23 cellular contexts compared by ENCODE assay signal in genomic region chr7:85229544-85229943, GRCh38. TPM values are rescaled to one million over a fixed set of nuclear protein-coding genes. Genes with fewer than 3 reads are reported as not detected.
"Had no signal": no experiment of that assay in that cellular context is flagged by ENCODE, and none has a peak within 500 bp of the region (broad histone marks: within the 10 kb centered on the region; RNA-seq: fewer than 3 reads in every experiment).

No MANE protein-coding gene starts in this region.

- H3K4me1 ChIP-seq: SJSA1 had no signal

- H3K27me3 Mint-ChIP-seq: T-cell had no signal

- H3K36me3 Mint-ChIP-seq: T-cell had no signal

- H3K4me3 ChIP-seq: SJSA1 had no signal

- H3K9me3 ChIP-seq: SJSA1 had no signal

- DNase-seq: Karpas-422, KBM-7, MM.1S, NCI-H1092 treated with DMSO at 0.1 percent for 48 hours, NCI-H1436, NCI-H187, NCI-H2029, NCI-H2081 treated with DMSO at 0.1 percent for 48 hours, NCI-H2171, NCI-H226, NCI-H446, NCI-H510A, NCI-H524 treated with DMSO at 0.1 percent for 48 hours, NCI-H69, NCI-H774, Right ventricle myocardium superior, RPMI8226, SIG-M5, SW 1271, T-cell had no signal

- FAIRE-seq: RCC 7860 had no signal

- H3K27ac ChIP-seq: SJSA1 had no signal

- H3K4me3 Mint-ChIP-seq: T-cell had no signal

- H3K36me3 ChIP-seq: SJSA1 had no signal

- H3K4me1 Mint-ChIP-seq: T-cell had no signal

- ATAC-seq: T-cell had no signal

- H3K27ac Mint-ChIP-seq: T-cell had no signal

RNA-seq across cellular contexts. Expression of gene SEMA3D, which starts 42.7 kb away (rescaled TPM):
- total RNA-seq: HT-29 had no signal
